In the genomic region with DNA sequence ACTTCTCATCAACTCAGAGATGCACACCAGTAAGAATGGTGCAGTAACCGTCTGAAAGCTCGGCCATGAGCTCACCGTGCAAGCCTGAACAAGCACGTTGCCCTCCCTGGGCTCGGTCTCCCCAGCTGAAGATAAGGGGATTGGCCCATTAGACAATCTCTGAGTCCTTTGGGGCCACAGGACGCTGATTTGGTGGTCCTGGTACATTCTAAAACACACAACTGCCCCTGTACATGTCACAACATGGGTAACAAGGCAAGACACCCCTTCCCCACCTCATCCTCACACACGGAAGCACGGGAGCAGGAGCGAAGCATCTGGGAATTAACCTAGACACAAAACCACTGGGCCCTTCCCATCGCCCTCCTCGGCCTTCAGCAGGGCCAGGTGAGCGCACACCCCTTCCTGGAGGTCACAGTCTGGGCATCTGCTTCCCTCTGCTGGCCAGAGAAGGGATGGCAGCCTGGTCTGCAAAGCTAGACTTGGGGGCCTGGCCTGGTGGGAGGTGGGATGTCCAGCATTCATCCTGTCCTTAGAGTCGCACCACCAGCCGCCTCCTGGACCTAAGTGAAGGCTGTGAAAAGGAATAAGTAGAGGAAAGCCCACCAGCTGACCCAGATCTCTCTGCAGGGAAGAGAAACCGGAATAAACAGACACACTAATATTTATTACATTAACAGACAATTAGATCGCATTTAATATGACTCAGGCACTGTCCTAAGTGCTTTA, we compare ENCODE assay signal across 1 cellular context.
TF ChIP-seq lines count a peak whose summit lies in the region.

No MANE protein-coding gene starts in this region.

TF ChIP-seq in K562, 482 proteins besides CTCF, POLR2A, EP300 and RAD21 (continued from another document and continues in another):
- TF ChIP-seq DEAF1 (CRISPR knock-in tag; IDR thresholded peaks at IDR 0.05) (peak; percentile 63), ARID2 (IDR thresholded peaks at IDR 0.05) (peak; percentile 79), TCF3 (CRISPR knock-in tag; IDR thresholded peaks at IDR 0.05) (0 out of 2 replicates have a peak, but pooled peaks have one; percentile 9), SIX5 (IDR thresholded peaks at IDR 0.05; ENCODE audit: borderline replicate concordance in 1 of 2, insufficient read depth in 1 of 2, low read depth in 1 of 2, low read length in 2 of 2) (no peak), ETS2 (tag; IDR thresholded peaks at IDR 0.05; ENCODE audit: borderline replicate concordance, poor library complexity, severe bottlenecking) (no peak), SRSF9 (IDR thresholded peaks at IDR 0.05; ENCODE audit: borderline replicate concordance, low read depth, low read length) (no peak), STAG1 (CRISPR knock-in tag; IDR thresholded peaks at IDR 0.05; ENCODE audit: borderline replicate concordance) (peak; percentile 91), RBM14 (IDR thresholded peaks at IDR 0.05; ENCODE audit: borderline replicate concordance, insufficient read depth, low read depth, low read length) (no peak), RBBP5 (IDR thresholded peaks at IDR 0.05; ENCODE audit: borderline replicate concordance, insufficient read depth, low read length, poor library complexity, severe bottlenecking) (no peak), MYBL2 (IDR thresholded peaks at IDR 0.05; ENCODE audit: low read depth) (no peak), MYBL2 (CRISPR knock-in tag; IDR thresholded peaks at IDR 0.05; ENCODE audit: borderline replicate concordance) (no peak), RFX7 (CRISPR knock-in tag; IDR thresholded peaks at IDR 0.05) (no peak), NR2F6 (CRISPR knock-in tag; IDR thresholded peaks at IDR 0.05) (no peak), PHTF2 (CRISPR knock-in tag; IDR thresholded peaks at IDR 0.05) (no peak), HDAC8 (tag; IDR thresholded peaks at IDR 0.05) (no peak), NFE2 (IDR thresholded peaks at IDR 0.05; ENCODE audit: low read depth) (no peak), ILF3 (IDR thresholded peaks at IDR 0.05; ENCODE audit: borderline replicate concordance) (no peak), NRF1 (conservative IDR thresholded peaks at IDR 0.05 in 1 of 2, IDR thresholded peaks at IDR 0.05 in 1 of 2) (no peak), GATA2 (CRISPR knock-in tag; IDR thresholded peaks at IDR 0.05) (no peak), ZNF79 (CRISPR knock-in tag; IDR thresholded peaks at IDR 0.05; ENCODE audit: low read depth) (no peak), SNAPC5 (CRISPR knock-in tag; IDR thresholded peaks at IDR 0.05) (no peak), RAD51 (IDR thresholded peaks at IDR 0.05; ENCODE audit: borderline replicate concordance, low read depth) (no peak), ZNF407 (IDR thresholded peaks at IDR 0.05; ENCODE audit: low read depth) (no peak), DDX20 (tag; IDR thresholded peaks at IDR 0.05; ENCODE audit: low read depth) (no peak), ZNF23 (CRISPR knock-in tag; IDR thresholded peaks at IDR 0.05) (no peak), HCFC1 (IDR thresholded peaks at IDR 0.05; ENCODE audit: low read depth, low read length) (no peak), SP2 (IDR thresholded peaks at IDR 0.05; ENCODE audit: extremely low read depth, low read depth, low read length, poor library complexity, severe bottlenecking) (no peak), ZFP30 (CRISPR knock-in tag; IDR thresholded peaks at IDR 0.05; ENCODE audit: borderline replicate concordance) (no peak), PREB (CRISPR knock-in tag; IDR thresholded peaks at IDR 0.05) (no peak), ASH1L (IDR thresholded peaks at IDR 0.05; ENCODE audit: borderline replicate concordance, low read depth, partially characterized antibody) (no peak), ZNF197 (CRISPR knock-in tag; IDR thresholded peaks at IDR 0.05; ENCODE audit: low read depth) (no peak), ZKSCAN1 (IDR thresholded peaks at IDR 0.05; ENCODE audit: low read depth, low read length) (no peak), TRIM24 (IDR thresholded peaks at IDR 0.05) (no peak), RBM17 (IDR thresholded peaks at IDR 0.05; ENCODE audit: borderline replicate concordance, low read depth, low read length) (no peak), ZNF165 (CRISPR knock-in tag; IDR thresholded peaks at IDR 0.05; ENCODE audit: borderline replicate concordance) (no peak), KDM4B (IDR thresholded peaks at IDR 0.05; ENCODE audit: borderline replicate concordance in 2 of 2, low read depth in 1 of 2) (no peak), CREB3 (tag; conservative IDR thresholded peaks at IDR 0.05; ENCODE audit: low read depth) (no peak), ZBTB26 (CRISPR knock-in tag; IDR thresholded peaks at IDR 0.05) (no peak), MTA1 (IDR thresholded peaks at IDR 0.05; ENCODE audit: borderline replicate concordance) (no peak), SRSF7 (optimal IDR thresholded peaks at IDR 0.05; ENCODE audit: low read depth, low read length) (no peak)
- TF ChIP-seq, protein P1, sequence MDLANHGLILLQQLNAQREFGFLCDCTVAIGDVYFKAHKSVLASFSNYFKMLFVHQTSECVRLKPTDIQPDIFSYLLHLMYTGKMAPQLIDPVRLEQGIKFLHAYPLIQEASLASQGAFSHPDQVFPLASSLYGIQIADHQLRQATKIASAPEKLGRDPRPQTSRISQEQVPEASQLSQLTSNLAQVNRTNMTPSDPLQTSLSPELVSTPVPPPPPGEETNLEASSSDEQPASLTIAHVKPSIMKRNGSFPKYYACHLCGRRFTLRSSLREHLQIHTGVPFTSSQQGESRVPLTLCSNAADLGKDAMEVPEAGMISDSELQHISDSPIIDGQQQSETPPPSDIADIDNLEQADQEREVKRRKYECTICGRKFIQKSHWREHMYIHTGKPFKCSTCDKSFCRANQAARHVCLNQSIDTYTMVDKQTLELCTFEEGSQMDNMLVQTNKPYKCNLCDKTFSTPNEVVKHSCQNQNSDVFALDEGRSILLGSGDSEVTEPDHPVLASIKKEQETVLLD (IDR thresholded peaks at IDR 0.05): no peak
- TF ChIP-seq, protein P2, sequence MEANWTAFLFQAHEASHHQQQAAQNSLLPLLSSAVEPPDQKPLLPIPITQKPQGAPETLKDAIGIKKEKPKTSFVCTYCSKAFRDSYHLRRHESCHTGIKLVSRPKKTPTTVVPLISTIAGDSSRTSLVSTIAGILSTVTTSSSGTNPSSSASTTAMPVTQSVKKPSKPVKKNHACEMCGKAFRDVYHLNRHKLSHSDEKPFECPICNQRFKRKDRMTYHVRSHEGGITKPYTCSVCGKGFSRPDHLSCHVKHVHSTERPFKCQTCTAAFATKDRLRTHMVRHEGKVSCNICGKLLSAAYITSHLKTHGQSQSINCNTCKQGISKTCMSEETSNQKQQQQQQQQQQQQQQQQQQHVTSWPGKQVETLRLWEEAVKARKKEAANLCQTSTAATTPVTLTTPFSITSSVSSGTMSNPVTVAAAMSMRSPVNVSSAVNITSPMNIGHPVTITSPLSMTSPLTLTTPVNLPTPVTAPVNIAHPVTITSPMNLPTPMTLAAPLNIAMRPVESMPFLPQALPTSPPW (CRISPR knock-in tag; IDR thresholded peaks at IDR 0.05): 0 out of 2 replicates have a peak, but pooled peaks have one; percentile 20
- TF ChIP-seq, protein P3, sequence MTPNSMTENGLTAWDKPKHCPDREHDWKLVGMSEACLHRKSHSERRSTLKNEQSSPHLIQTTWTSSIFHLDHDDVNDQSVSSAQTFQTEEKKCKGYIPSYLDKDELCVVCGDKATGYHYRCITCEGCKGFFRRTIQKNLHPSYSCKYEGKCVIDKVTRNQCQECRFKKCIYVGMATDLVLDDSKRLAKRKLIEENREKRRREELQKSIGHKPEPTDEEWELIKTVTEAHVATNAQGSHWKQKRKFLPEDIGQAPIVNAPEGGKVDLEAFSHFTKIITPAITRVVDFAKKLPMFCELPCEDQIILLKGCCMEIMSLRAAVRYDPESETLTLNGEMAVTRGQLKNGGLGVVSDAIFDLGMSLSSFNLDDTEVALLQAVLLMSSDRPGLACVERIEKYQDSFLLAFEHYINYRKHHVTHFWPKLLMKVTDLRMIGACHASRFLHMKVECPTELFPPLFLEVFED (CRISPR knock-in tag; conservative IDR thresholded peaks at IDR 0.05): no peak
